ENCODE assay signal across 8 cellular contexts in genomic region chr10:119198438-119198837, GRCh38. TPM values are rescaled to one million over a fixed set of nuclear protein-coding genes. Genes with fewer than 3 reads are reported as not detected.
DNase-seq lines count a peak whose midpoint lies in the region; ATAC-seq and TF ChIP-seq lines count a peak whose summit lies in the region.

No MANE protein-coding gene starts in this region.

- no peak for ATAC-seq in HG03571 (IDR thresholded peaks at IDR 0.05; ENCODE audit: unreplicated experiment)

- H3K27me3 Mint-ChIP-seq in type B pancreatic cell, result peaks cover 13% of the 10 kb centered on the region

- H3K4me3 Mint-ChIP-seq in type B pancreatic cell, result no peak overlapping the region

- WGBS in stomach, 5 donors, result 45 to 55% (median 48%) methylated on average over 7 of the region's 7 CpGs

- peaks cover 10% of the 10 kb centered on the region for H3K4me1 Mint-ChIP-seq in type B pancreatic cell (ENCODE audit: unreplicated experiment)

- TF ChIP-seq CTCF in foreskin fibroblast (IDR thresholded peaks at IDR 0.05; ENCODE audit: low read depth, low read length), result peak; percentile 42
- peak; percentile 51 for TF ChIP-seq CTCF in type B pancreatic cell (conservative IDR thresholded peaks at IDR 0.05)
- peak in 2 of 7 experiments; percentile 13 to 24 for TF ChIP-seq CTCF in stomach (IDR thresholded peaks at IDR 0.05)

- TF ChIP-seq EP300 in stomach (IDR thresholded peaks at IDR 0.05), result no peak

- peaks cover 0 to 16% (median 5%) of the 10 kb centered on the region in 4 donors for H3K4me1 ChIP-seq in stomach

- intact Hi-C loops in stomach (cut with DNase I; ENCODE audit: low total_unique reads), result no loop called here

- peak; percentile 31 for DNase-seq in stimulated activated CD4-positive, alpha-beta T cell treated with anti-CD3 and anti-CD28 coated beads, Interleukin-4, amount 100 ng/mL, for 1 hour
- DNase-seq in stimulated activated CD4-positive, alpha-beta T cell treated with anti-CD3 and anti-CD28 coated beads, Interleukin-4, amount 100 ng/mL, for 4 hours, result no peak
- peak; percentile 33 for DNase-seq in activated CD4-positive, alpha-beta T cell treated with anti-CD3 and anti-CD28 coated beads, Interleukin-2, amount 50 U/mL, for 1 hour
- DNase-seq in foreskin fibroblast (peak in 1 of 2 donors; percentile 67), type B pancreatic cell (ENCODE audit: extremely low spot score, unreplicated experiment) (no peak), stomach (no peak), HK-2 (ENCODE audit: unreplicated experiment) (no peak)

- no peaks in the 10 kb centered on the region for H3K36me3 ChIP-seq in stomach

- no peak overlapping the region for H3K27ac Mint-ChIP-seq in type B pancreatic cell

- peaks cover 0 to 5% (median 0%) of the 10 kb centered on the region in 3 donors for H3K27me3 ChIP-seq in stomach

- no peak overlapping the region for H3K4me3 ChIP-seq in foreskin fibroblast (ENCODE audit: low read depth in 1 of 2, low read length in 2 of 2)
- no peak overlapping the region for H3K4me3 ChIP-seq in stomach

- no peak overlapping the region for H3K27ac ChIP-seq in stomach

- H3K9me3 ChIP-seq in stomach, result no peaks in the 10 kb centered on the region

- no peaks in the 10 kb centered on the region for H3K9me3 Mint-ChIP-seq in type B pancreatic cell

- no peak for TF ChIP-seq POLR2A in stomach (IDR thresholded peaks at IDR 0.05)

- H3K36me3 Mint-ChIP-seq in type B pancreatic cell, result no peaks in the 10 kb centered on the region

RNA-seq across cellular contexts. Expression of gene GRK5, which starts 8.9 kb away (rescaled TPM):
- total RNA-seq in type B pancreatic cell (ENCODE audit: low replicate concordance) (10.8 and 24.8 TPM in 2 replicates), stomach (10 to 100 TPM; 18.1 to 56.2 (median 31.9) TPM)
- polyA plus RNA-seq in stomach, result 10 to 100 TPM; 10.9 to 95.9 (median 61.0) TPM

RNA-seq across cellular contexts. Expression of gene PRDX3, which starts 19.8 kb away (rescaled TPM):
- total RNA-seq in type B pancreatic cell (ENCODE audit: low replicate concordance) (95.0 and 126 TPM in 2 replicates), stomach (100 to 1,000 TPM in 2 of 5 donors, 10 to 100 TPM in 3; 11.9 to 163 (median 91.7) TPM)
- 100 to 1,000 TPM in 2 of 3 donors, 10 to 100 TPM in 1; 88.9 to 146 (median 144) TPM for polyA plus RNA-seq in stomach

RNA-seq across cellular contexts. Expression of gene SFXN4, which starts 32.9 kb away (rescaled TPM):
- total RNA-seq in type B pancreatic cell (ENCODE audit: low replicate concordance) (26.8 and 40.8 TPM in 2 replicates), stomach (10 to 100 TPM in 4 of 5 donors, 1 to 10 TPM in 1; 2.7 to 72.7 (median 15.8) TPM)
- 10 to 100 TPM; 32.4 to 50.6 (median 36.8) TPM for polyA plus RNA-seq in stomach

Comparison
In these comparisons a context has a peak if more than half of its experiments do, and no peak if none do; other contexts are left out.
1. DNase-seq: peak in stimulated activated CD4-positive, alpha-beta T cell treated with anti-CD3 and anti-CD28 coated beads, Interleukin-4, amount 100 ng/mL, for 1 hour (single experiment) and activated CD4-positive, alpha-beta T cell treated with anti-CD3 and anti-CD28 coated beads, Interleukin-2, amount 50 U/mL, for 1 hour (single experiment); none in stimulated activated CD4-positive, alpha-beta T cell treated with anti-CD3 and anti-CD28 coated beads, Interleukin-4, amount 100 ng/mL, for 4 hours (0 of 2), type B pancreatic cell (single experiment), stomach (single experiment) and HK-2 (single experiment).